In the genomic region with DNA sequence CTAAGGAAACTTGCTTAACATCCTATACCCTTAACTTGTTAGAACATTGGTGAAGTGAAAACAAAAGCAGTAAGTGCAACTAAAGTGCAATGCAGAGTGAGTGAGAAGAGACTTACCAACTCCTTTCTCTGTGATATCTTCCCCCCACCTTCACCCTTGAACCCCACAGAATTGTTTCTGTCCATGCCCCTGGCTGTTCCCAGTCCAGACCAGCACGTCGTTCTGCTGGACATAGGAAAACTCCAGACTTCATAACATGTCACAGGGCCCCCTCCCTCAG, we compare ENCODE assay signal across 17 cellular contexts.
DNase-seq lines count a peak whose midpoint lies in the region; ATAC-seq and TF ChIP-seq lines count a peak whose summit lies in the region.
"Had no signal": no experiment of that assay in that cellular context is flagged by ENCODE, and none has a peak within 500 bp of the region (broad histone marks: within the 10 kb centered on the region; RNA-seq: fewer than 3 reads in every experiment).

No MANE protein-coding gene starts in this region.

- peaks cover 34% of the 10 kb centered on the region for H3K4me1 Mint-ChIP-seq in activated T-cell treated with anti-CD3 and anti-CD28 coated beads, Interleukin-2, amount 50 U/mL, for 72 hours (ENCODE audit: low read depth)
- no peaks in the 10 kb centered on the region for H3K4me1 Mint-ChIP-seq in activated T-helper 17 cell treated with anti-CD3 and anti-CD28 coated beads, Interleukin-2, amount 50 U/mL, for 72 hours
- no peaks in the 10 kb centered on the region for H3K4me1 Mint-ChIP-seq in stimulated activated effector memory CD8-positive, alpha-beta T cell treated with anti-CD3 and anti-CD28 coated beads, Interleukin-12 subunit alpha, Interleukin-12 subunit beta, amount 100 ng/mL, for 72 hours

- TF ChIP-seq CTCF in prostate gland (IDR thresholded peaks at IDR 0.05) = no peak

- no peaks in the 10 kb centered on the region for H3K27me3 ChIP-seq in prostate gland (replicated peaks; ENCODE audit: insufficient read depth)
- H3K27me3 ChIP-seq: ovary had no signal

- H3K9me3 ChIP-seq in prostate gland = no peaks in the 10 kb centered on the region
- H3K9me3 ChIP-seq: lower lobe of right lung, ovary had no signal

- H3K4me3 Mint-ChIP-seq in activated T-cell treated with anti-CD3 and anti-CD28 coated beads, Interleukin-2, amount 50 U/mL, for 72 hours = peak overlapping the region; percentile 93 to 95
- H3K4me3 Mint-ChIP-seq in activated T-helper 17 cell treated with anti-CD3 and anti-CD28 coated beads, Interleukin-2, amount 50 U/mL, for 72 hours = peak overlapping the region; percentile 85
- peak overlapping the region; percentile 78 for H3K4me3 Mint-ChIP-seq in stimulated activated effector memory CD8-positive, alpha-beta T cell treated with anti-CD3 and anti-CD28 coated beads, Interleukin-12 subunit alpha, Interleukin-12 subunit beta, amount 100 ng/mL, for 72 hours
- H3K4me3 Mint-ChIP-seq: WTC11 had no signal

- no peaks in the 10 kb centered on the region for H3K36me3 ChIP-seq in prostate gland
- H3K36me3 ChIP-seq: lower lobe of right lung, ovary had no signal

- H3K4me1 ChIP-seq in prostate gland (replicated peaks) = no peaks in the 10 kb centered on the region
- H3K4me1 ChIP-seq: lower lobe of right lung had no signal

- no peaks in the 10 kb centered on the region for H3K9me3 Mint-ChIP-seq in activated T-cell treated with anti-CD3 and anti-CD28 coated beads, Interleukin-2, amount 50 U/mL, for 72 hours
- H3K9me3 Mint-ChIP-seq in activated T-helper 17 cell treated with anti-CD3 and anti-CD28 coated beads, Interleukin-2, amount 50 U/mL, for 72 hours = no peaks in the 10 kb centered on the region
- H3K9me3 Mint-ChIP-seq in stimulated activated effector memory CD8-positive, alpha-beta T cell treated with anti-CD3 and anti-CD28 coated beads, Interleukin-12 subunit alpha, Interleukin-12 subunit beta, amount 100 ng/mL, for 72 hours = no peaks in the 10 kb centered on the region
- H3K9me3 Mint-ChIP-seq: WTC11 had no signal

- no peak for DNase-seq in activated T-cell treated with anti-CD3 and anti-CD28 coated beads, Interleukin-2, amount 50 U/mL, for 72 hours
- DNase-seq in activated T-cell treated with anti-CD3 and anti-CD28 coated beads for 4 hours = no peak
- no peak for DNase-seq in stimulated activated effector memory CD8-positive, alpha-beta T cell treated with anti-CD3 and anti-CD28 coated beads, Interleukin-12 subunit alpha, Interleukin-12 subunit beta, amount 100 ng/mL, for 72 hours (ENCODE audit: low spot score in 2 of 2)
- no peak for DNase-seq in stimulated activated CD4-positive, alpha-beta T cell treated with anti-CD3 and anti-CD28 coated beads, Interleukin-4, amount 100 ng/mL, for 1 hour
- DNase-seq in substantia nigra (lab: John Stamatoyannopoulos, UW) = no peak
- DNase-seq in prostate gland (ENCODE audit: low spot score) = no peak
- DNase-seq: cerebellar nuclear complex, HCEC 1CT, lower lobe of right lung, NCI-H146, ovary, SHP77 treated with DMSO at 0.1 percent for 48 hours had no signal

- ATAC-seq in activated T-cell treated with anti-CD3 and anti-CD28 coated beads, Interleukin-2, amount 50 U/mL, for 72 hours (replicated peaks in 1 of 2) = peak in 1 of 2 donors; percentile 14
- ATAC-seq in HG02678 (IDR thresholded peaks at IDR 0.05; ENCODE audit: unreplicated experiment) = peak; percentile 34
- no peak for ATAC-seq in activated T-helper 17 cell treated with anti-CD3 and anti-CD28 coated beads, Interleukin-2, amount 50 U/mL, for 72 hours (replicated peaks)
- no peak for ATAC-seq in stimulated activated effector memory CD8-positive, alpha-beta T cell treated with anti-CD3 and anti-CD28 coated beads, Interleukin-12 subunit alpha, Interleukin-12 subunit beta, amount 100 ng/mL, for 72 hours
- ATAC-seq: K562, lower lobe of right lung, WTC11 had no signal

- H3K4me3 ChIP-seq in prostate gland = no peak overlapping the region
- H3K4me3 ChIP-seq: hepatocyte, K562, lower lobe of right lung, ovary had no signal

- peaks cover 24 to 34% of the 10 kb centered on the region in 2 donors for H3K36me3 Mint-ChIP-seq in activated T-cell treated with anti-CD3 and anti-CD28 coated beads, Interleukin-2, amount 50 U/mL, for 72 hours (ENCODE audit: insufficient read depth in 2 of 2)
- peaks cover 100% of the 10 kb centered on the region for H3K36me3 Mint-ChIP-seq in activated T-helper 17 cell treated with anti-CD3 and anti-CD28 coated beads, Interleukin-2, amount 50 U/mL, for 72 hours (ENCODE audit: low read depth)
- peaks cover 100% of the 10 kb centered on the region for H3K36me3 Mint-ChIP-seq in stimulated activated effector memory CD8-positive, alpha-beta T cell treated with anti-CD3 and anti-CD28 coated beads, Interleukin-12 subunit alpha, Interleukin-12 subunit beta, amount 100 ng/mL, for 72 hours
- H3K36me3 Mint-ChIP-seq: WTC11 had no signal

- H3K27ac Mint-ChIP-seq in activated T-cell treated with anti-CD3 and anti-CD28 coated beads, Interleukin-2, amount 50 U/mL, for 72 hours = peak overlapping the region; percentile 98
- H3K27ac Mint-ChIP-seq in activated T-helper 17 cell treated with anti-CD3 and anti-CD28 coated beads, Interleukin-2, amount 50 U/mL, for 72 hours = peak overlapping the region; percentile 98
- peak overlapping the region; percentile 88 for H3K27ac Mint-ChIP-seq in stimulated activated effector memory CD8-positive, alpha-beta T cell treated with anti-CD3 and anti-CD28 coated beads, Interleukin-12 subunit alpha, Interleukin-12 subunit beta, amount 100 ng/mL, for 72 hours
- H3K27ac Mint-ChIP-seq: WTC11 had no signal

- intact Hi-C loops in prostate gland (cut with DNase I) = no loop called here

- TF ChIP-seq POLR2A in prostate gland (IDR thresholded peaks at IDR 0.05) = no peak

- 95% methylated on average over 2 of the region's 2 CpGs for WGBS in prostate gland

- H3K27ac ChIP-seq in substantia nigra (ENCODE audit: low read depth, low read length, poor library complexity, severe bottlenecking) (no peak overlapping the region), prostate gland (no peak overlapping the region)
- H3K27ac ChIP-seq: hepatocyte, ovary had no signal

- H3K27me3 Mint-ChIP-seq in activated T-cell treated with anti-CD3 and anti-CD28 coated beads, Interleukin-2, amount 50 U/mL, for 72 hours (ENCODE audit: low read depth) = no peaks in the 10 kb centered on the region
- H3K27me3 Mint-ChIP-seq in activated T-helper 17 cell treated with anti-CD3 and anti-CD28 coated beads, Interleukin-2, amount 50 U/mL, for 72 hours = no peaks in the 10 kb centered on the region
